In the genomic region with DNA sequence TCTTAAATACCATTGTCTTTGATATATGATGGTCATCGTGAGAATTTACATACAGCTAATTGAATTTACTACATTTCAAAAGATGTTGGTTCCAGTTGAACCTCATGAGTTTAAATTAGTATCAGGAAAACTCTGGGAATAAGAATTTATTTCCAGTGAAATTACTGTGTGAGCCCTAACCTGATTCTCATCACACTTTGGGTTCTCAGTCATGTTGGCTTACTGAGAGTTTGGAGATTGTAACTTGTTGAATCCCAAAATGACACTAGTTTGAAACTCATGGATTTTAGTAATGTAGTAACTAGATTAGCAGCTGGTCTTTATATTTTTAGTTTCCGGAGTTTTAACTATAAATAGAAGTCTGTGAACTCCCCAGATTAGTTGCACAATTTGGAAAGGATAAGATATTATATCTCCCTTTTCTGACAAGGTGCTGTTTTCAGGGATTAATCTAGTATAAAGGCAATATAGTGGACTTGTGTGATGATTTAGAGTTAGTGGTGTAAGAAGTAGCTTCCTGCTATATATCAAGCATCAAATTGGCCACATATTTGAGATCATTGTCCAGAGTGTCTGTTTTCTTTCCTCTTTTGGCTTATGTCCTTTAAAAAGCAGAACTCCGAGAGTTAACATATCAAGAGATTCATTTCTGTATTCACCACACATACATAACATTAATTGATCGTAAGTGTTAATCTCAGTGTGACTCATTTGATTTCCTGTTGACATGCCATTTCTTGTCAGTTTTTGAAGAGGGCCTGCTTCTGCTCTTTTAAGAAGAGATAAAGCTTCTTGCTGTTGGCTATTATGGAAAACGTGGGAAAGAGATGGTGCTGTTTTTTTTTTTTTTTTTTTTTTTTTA, we compare ENCODE assay signal across 8 cellular contexts. TPM values are rescaled to one million over a fixed set of nuclear protein-coding genes. Genes with fewer than 3 reads are reported as not detected.
DNase-seq lines count a peak whose midpoint lies in the region; ATAC-seq and TF ChIP-seq lines count a peak whose summit lies in the region.
"Had no signal": no experiment of that assay in that cellular context is flagged by ENCODE, and none has a peak within 500 bp of the region (broad histone marks: within the 10 kb centered on the region; RNA-seq: fewer than 3 reads in every experiment).

No MANE protein-coding gene starts in this region.

- POLR2A ChIA-PET in activated CD4-positive, alpha-beta memory T cell treated with anti-CD3 and anti-CD28 coated beads for 36 hours (lab: Charles Lee), result interaction anchor here (0.6 to 8.2 kb wide), 14 partner anchors 9 to 45 kb away, joined by 3 to 109 read pairs (median 10); partner anchors contain the start of genes ANKRD12 and NDUFV2

- CTCF ChIA-PET in activated CD4-positive, alpha-beta memory T cell treated with anti-CD3 and anti-CD28 coated beads for 36 hours (lab: Charles Lee), result interaction anchor here (0.6 to 4.5 kb wide), 9 partner anchors 9 to 44 kb away, joined by 3 to 28 read pairs (median 3); partner anchors contain the start of genes ANKRD12 and NDUFV2

- H3K36me3 ChIP-seq in heart right ventricle, result peaks cover 0 to 47% (median 6%) of the 10 kb centered on the region in 9 donors
- no peaks in the 10 kb centered on the region for H3K36me3 ChIP-seq in testis (ENCODE audit: low read depth, missing control alignments)

- H3K4me3 Mint-ChIP-seq in IgD-negative memory B cell, result peak overlapping the region; percentile 55 to 91 (median 84)
- peak overlapping the region; percentile 72 for H3K4me3 Mint-ChIP-seq in activated CD4-positive, alpha-beta memory T cell treated with anti-CD3 and anti-CD28 coated beads for 36 hours
- H3K4me3 Mint-ChIP-seq in stimulated activated naive CD8-positive, alpha-beta T cell treated with anti-CD3 and anti-CD28 coated beads, Interleukin-15, amount 100 ng/mL, for 72 hours, result peak overlapping the region; percentile 71 to 84

- H3K27ac ChIP-seq in heart right ventricle, result peak overlapping the region in 9 of 10 donors; percentile 8 to 89 (median 64)
- peak overlapping the region in 1 of 2 donors; percentile 77 for H3K27ac ChIP-seq in testis

- no peaks in the 10 kb centered on the region for H3K36me3 Mint-ChIP-seq in IgD-negative memory B cell
- H3K36me3 Mint-ChIP-seq in activated CD4-positive, alpha-beta memory T cell treated with anti-CD3 and anti-CD28 coated beads for 36 hours, result peaks cover 67% of the 10 kb centered on the region

- peak overlapping the region; percentile 94 to 98 (median 97) for H3K27ac Mint-ChIP-seq in IgD-negative memory B cell
- H3K27ac Mint-ChIP-seq in activated CD4-positive, alpha-beta memory T cell treated with anti-CD3 and anti-CD28 coated beads for 36 hours, result peak overlapping the region; percentile 97
- peak overlapping the region; percentile 95 to 97 for H3K27ac Mint-ChIP-seq in stimulated activated naive CD8-positive, alpha-beta T cell treated with anti-CD3 and anti-CD28 coated beads, Interleukin-15, amount 100 ng/mL, for 72 hours

- H3K4me3 ChIP-seq in heart right ventricle, result peak overlapping the region in 3 of 10 donors; percentile 5 to 37 (median 17)
- no peak overlapping the region for H3K4me3 ChIP-seq in testis

- no peak for DNase-seq in activated CD4-positive, alpha-beta memory T cell treated with anti-CD3 and anti-CD28 coated beads for 36 hours
- DNase-seq in heart right ventricle (no peak), testis (no peak)
- DNase-seq in stimulated activated naive CD8-positive, alpha-beta T cell treated with anti-CD3 and anti-CD28 coated beads, Interleukin-15, amount 100 ng/mL, for 72 hours, result no peak
- DNase-seq: amygdala had no signal

- TF ChIP-seq CTCF in heart right ventricle (IDR thresholded peaks at IDR 0.05) (no peak), testis (IDR thresholded peaks at IDR 0.05) (no peak)

- H3K27me3 ChIP-seq in heart right ventricle, result no peaks in the 10 kb centered on the region
- no peaks in the 10 kb centered on the region for H3K27me3 ChIP-seq in testis

- no peaks in the 10 kb centered on the region for H3K27me3 Mint-ChIP-seq in IgD-negative memory B cell
- no peaks in the 10 kb centered on the region for H3K27me3 Mint-ChIP-seq in activated CD4-positive, alpha-beta memory T cell treated with anti-CD3 and anti-CD28 coated beads for 36 hours
- H3K27me3 Mint-ChIP-seq in stimulated activated naive CD8-positive, alpha-beta T cell treated with anti-CD3 and anti-CD28 coated beads, Interleukin-15, amount 100 ng/mL, for 72 hours, result no peaks in the 10 kb centered on the region

- ATAC-seq in heart right ventricle (peak in 6 of 8 donors; percentile 12 to 61 (median 26)), HG03025 (IDR thresholded peaks at IDR 0.05; ENCODE audit: low FRiP score, unreplicated experiment) (no peak), HG02840 (IDR thresholded peaks at IDR 0.05; ENCODE audit: low FRiP score, unreplicated experiment) (no peak)
- peak; percentile 75 for ATAC-seq in stimulated activated naive CD8-positive, alpha-beta T cell treated with anti-CD3 and anti-CD28 coated beads, Interleukin-15, amount 100 ng/mL, for 72 hours

- H3K4me1 Mint-ChIP-seq in IgD-negative memory B cell, result peaks cover 37 to 60% (median 52%) of the 10 kb centered on the region in 3 donors
- H3K4me1 Mint-ChIP-seq in activated CD4-positive, alpha-beta memory T cell treated with anti-CD3 and anti-CD28 coated beads for 36 hours (ENCODE audit: low read depth), result peaks cover 81% of the 10 kb centered on the region
- peaks cover 78% of the 10 kb centered on the region for H3K4me1 Mint-ChIP-seq in stimulated activated naive CD8-positive, alpha-beta T cell treated with anti-CD3 and anti-CD28 coated beads, Interleukin-15, amount 100 ng/mL, for 72 hours

- intact Hi-C loops in activated CD4-positive, alpha-beta memory T cell treated with anti-CD3 and anti-CD28 coated beads for 36 hours (cut with micrococcal nuclease), result loop anchor here (1.0 to 10.0 kb wide), 6 partner anchors 16 to 1163 kb away; partner anchors contain the start of genes ANKRD12 and NDUFV2
- intact Hi-C loops in heart right ventricle (cut with DNase I), result loop anchor here in 2 of 10 donors (2.0 kb wide), 3 partner anchors 15 to 19 kb away; partner anchors contain the start of genes ANKRD12 (in 1 of the 2) and NDUFV2 (in 1 of the 2)
- intact Hi-C loops in testis (cut with DNase I; ENCODE audit: low total_unique reads), result no loop called here

- TF ChIP-seq POLR2A in testis (IDR thresholded peaks at IDR 0.05), result no peak

- H3K4me1 ChIP-seq in heart right ventricle, result peaks cover 11 to 97% (median 90%) of the 10 kb centered on the region in 9 donors
- H3K4me1 ChIP-seq in testis, result peaks cover 5% of the 10 kb centered on the region

- H3K9me3 Mint-ChIP-seq in IgD-negative memory B cell, result no peaks in the 10 kb centered on the region
- no peaks in the 10 kb centered on the region for H3K9me3 Mint-ChIP-seq in activated CD4-positive, alpha-beta memory T cell treated with anti-CD3 and anti-CD28 coated beads for 36 hours
- H3K9me3 Mint-ChIP-seq in stimulated activated naive CD8-positive, alpha-beta T cell treated with anti-CD3 and anti-CD28 coated beads, Interleukin-15, amount 100 ng/mL, for 72 hours, result no peaks in the 10 kb centered on the region

- 21% methylated on average over 5 of the region's 5 CpGs for WGBS in heart right ventricle, 2 donors
- 53 to 54% methylated on average over 5 of the region's 5 CpGs for WGBS in testis, 2 donors

- H3K9me3 ChIP-seq in heart right ventricle (no peaks in the 10 kb centered on the region), testis (no peaks in the 10 kb centered on the region)

RNA-seq across cellular contexts. Expression of gene NDUFV2, which starts 15.7 kb away (rescaled TPM):
- 144 TPM for polyA plus RNA-seq in IgD-negative memory B cell
- total RNA-seq in activated CD4-positive, alpha-beta memory T cell treated with anti-CD3 and anti-CD28 coated beads for 36 hours, result 100 to 1,000 TPM; 535 to 552 TPM
- 100 to 1,000 TPM; 362 to 529 (median 480) TPM for total RNA-seq in heart right ventricle
- polyA plus RNA-seq in heart right ventricle, result 1,000 to 10,000 TPM in 1 of 2 donors, 100 to 1,000 TPM in 1; 486 to 1,061 TPM
- total RNA-seq in testis, result 100 to 1,000 TPM; 115 to 120 TPM
- polyA plus RNA-seq in testis (ENCODE audit: insufficient read depth, low read depth, low replicate concordance), result 171 TPM

RNA-seq across cellular contexts. Expression of gene ANKRD12, which starts 18.4 kb away (rescaled TPM):
- 87.3 TPM for polyA plus RNA-seq in IgD-negative memory B cell
- total RNA-seq in activated CD4-positive, alpha-beta memory T cell treated with anti-CD3 and anti-CD28 coated beads for 36 hours, result 10 to 100 TPM; 77.8 to 83.9 TPM
- total RNA-seq in heart right ventricle, result 10 to 100 TPM; 34.5 to 70.2 (median 55.5) TPM
- polyA plus RNA-seq in heart right ventricle, result 10 to 100 TPM in 1 of 2 donors, 1 to 10 TPM in 1; 3.1 to 69.9 TPM
- 10 to 100 TPM; 58.5 to 59.7 TPM for total RNA-seq in testis
- 4.5 TPM for polyA plus RNA-seq in testis (ENCODE audit: insufficient read depth, low read depth, low replicate concordance)

Comparison
In these comparisons a context has a peak if more than half of its experiments do, and no peak if none do; other contexts are left out.
1. ATAC-seq: peak in heart right ventricle (6 of 8) and stimulated activated naive CD8-positive, alpha-beta T cell treated with anti-CD3 and anti-CD28 coated beads, Interleukin-15, amount 100 ng/mL, for 72 hours (single experiment); none in HG03025 (single experiment) and HG02840 (single experiment).
2. Peak in every context shown above with its lines, with median percentiles within 50 percentile points of each other: H3K27ac Mint-ChIP-seq and H3K4me3 Mint-ChIP-seq.